8 cellular contexts compared by ENCODE assay signal in the genomic region with DNA sequence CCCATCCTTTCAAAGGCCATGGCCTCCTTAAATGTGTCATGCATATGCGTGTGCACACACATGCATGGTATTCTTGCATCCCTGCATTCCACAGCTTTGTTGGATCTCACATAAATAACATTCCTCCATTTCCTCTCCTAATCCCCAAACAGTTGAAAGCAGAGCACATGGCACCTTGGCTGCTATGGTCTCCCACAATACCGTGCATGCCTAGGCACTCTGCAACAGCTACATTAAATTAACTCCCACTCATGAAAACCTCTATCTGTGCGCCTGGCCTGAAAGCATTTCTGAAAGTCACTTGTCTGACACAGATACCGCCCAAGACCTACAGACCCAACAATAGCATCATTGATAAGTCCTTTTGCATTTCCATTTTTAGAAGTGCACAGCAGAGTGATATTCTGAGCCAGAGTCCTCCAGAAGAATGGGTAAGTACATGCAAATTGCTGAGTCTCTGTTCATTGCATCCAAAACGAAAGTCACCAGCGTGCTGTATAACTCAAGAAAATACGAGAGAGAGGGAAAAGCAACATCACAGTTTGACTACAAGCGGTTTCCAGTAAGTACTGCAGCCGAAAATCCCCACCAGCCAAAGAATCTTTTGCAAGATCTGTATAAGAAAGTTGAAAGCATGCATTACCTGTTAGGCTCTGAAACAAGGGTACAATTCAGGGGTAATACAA. TPM values are rescaled to one million over a fixed set of nuclear protein-coding genes. Genes with fewer than 3 reads are reported as not detected.
DNase-seq lines count a peak whose midpoint lies in the region; ATAC-seq, FAIRE-seq and TF ChIP-seq lines count a peak whose summit lies in the region.

No MANE protein-coding gene starts in this region.

- no peak overlapping the region for H2AFZ ChIP-seq in H1 (ENCODE audit: low read length)

- H2BK12ac ChIP-seq in H1 (ENCODE audit: low read depth, low read length), result no peak overlapping the region

- peak; percentile 67 for DNase-seq in GM10266 (ENCODE audit: extremely low spot score)
- DNase-seq in GM20000 (ENCODE audit: low spot score), result peak; percentile 70
- no peak for DNase-seq in H1 (ENCODE audit: low read depth in 1 of 2, low spot score in 2 of 2)
- DNase-seq in stimulated activated naive CD8-positive, alpha-beta T cell treated with anti-CD3 and anti-CD28 coated beads, Interleukin-15, amount 100 ng/mL, for 72 hours, result no peak
- DNase-seq in NCI-H1694 (lab: John Stamatoyannopoulos, UW), result no peak
- no peak for DNase-seq in DMS53 treated with DMSO at 0.1 percent for 48 hours (lab: John Stamatoyannopoulos, UW; ENCODE audit: unreplicated experiment)
- no peak for DNase-seq in NCI-H446 (lab: John Stamatoyannopoulos, UW)

- H3K4me3 Mint-ChIP-seq in stimulated activated naive CD8-positive, alpha-beta T cell treated with anti-CD3 and anti-CD28 coated beads, Interleukin-15, amount 100 ng/mL, for 72 hours, result peak overlapping the region; percentile 66 to 72

- no peak overlapping the region for H3K4me3 ChIP-seq in H1 (ENCODE audit: extremely low read depth in 1 of 4, insufficient read depth in 2 of 4, low read depth in 3 of 4, low read length in 4 of 4)

- no peaks in the 10 kb centered on the region for H3K23me2 ChIP-seq in H1 (ENCODE audit: low read depth, low read length)

- no peaks in the 10 kb centered on the region for H4K20me1 ChIP-seq in H1 (replicated peaks in 1 of 2; ENCODE audit: control insufficient read depth in 1 of 2, insufficient read depth in 2 of 2, low read length in 2 of 2)

- H3K9ac ChIP-seq in H1 (replicated peaks in 1 of 4; ENCODE audit: extremely low read depth in 1 of 4, low read depth in 3 of 4, low read length in 3 of 4), result no peak overlapping the region

- no peak for TF ChIP-seq RAD21 in H1 (IDR thresholded peaks at IDR 0.05 in 1 of 2, conservative IDR thresholded peaks at IDR 0.05 in 1 of 2; ENCODE audit: low read depth in 2 of 2, low read length in 2 of 2)

- peaks cover 0 to 3% (median 0%) of the 10 kb centered on the region in 4 experiments; a peak in 1 of 7 replicates for H3K4me1 ChIP-seq in H1 (replicated peaks in 1 of 4; ENCODE audit: control insufficient read depth in 3 of 4, insufficient read depth in 4 of 4, low read length in 3 of 4)

- H3K27me3 Mint-ChIP-seq in stimulated activated naive CD8-positive, alpha-beta T cell treated with anti-CD3 and anti-CD28 coated beads, Interleukin-15, amount 100 ng/mL, for 72 hours, result no peaks in the 10 kb centered on the region

- 79% methylated on average over 9 of the region's 9 CpGs; no CpG with 5 or more reads in 1 of the 2 experiments for WGBS in H1 (ENCODE audit: extremely low coverage in 1 of 2, insufficient coverage in 1 of 2, insufficient read length in 1 of 2, insufficient replicate concordance in 2 of 2, low coverage in 1 of 2, low lambda C conversion rate in 2 of 2, missing lambda C conversion rate in 1 of 2), 2 experiments

- H2BK20ac ChIP-seq in H1 (ENCODE audit: low read length), result no peak overlapping the region

- no peak overlapping the region for H2AK5ac ChIP-seq in H1 (ENCODE audit: low read depth, low read length)

- CTCF ChIA-PET in H1 (lab: Charles Lee; ENCODE audit: partially characterized antibody), result interaction anchor here (0.9 to 7.8 kb wide), 6 partner anchors 8 to 61 kb away, joined by 3 to 81 read pairs (median 24); no protein-coding TSS in a partner anchor

- no peak for FAIRE-seq in H1 (lab: Jason Lieb, UNC)

- no peaks in the 10 kb centered on the region for H3K79me1 ChIP-seq in H1 (ENCODE audit: low read depth, low read length)

- no peak overlapping the region for H3K18ac ChIP-seq in H1 (ENCODE audit: extremely low read depth, low read length)

- no peak overlapping the region for H3K14ac ChIP-seq in H1 (ENCODE audit: insufficient read length)

- TF ChIP-seq POLR2A in H1 (IDR thresholded peaks at IDR 0.05; ENCODE audit: control extremely low read depth in 1 of 2, low read depth in 2 of 2, low read length in 2 of 2), result no peak

- POLR2A ChIA-PET in H1 (lab: Charles Lee; ENCODE audit: partially characterized antibody), result interaction anchor here (1.4 kb wide), 1 partner anchor 30 kb away, joined by 4 read pairs; no protein-coding TSS in a partner anchor

- H2BK5ac ChIP-seq in H1 (ENCODE audit: low read depth, low read length), result no peak overlapping the region

- no peak for TF ChIP-seq EP300 in H1 (IDR thresholded peaks at IDR 0.05; ENCODE audit: borderline replicate concordance in 1 of 2, low read depth in 2 of 2, low read length in 2 of 2)

- H3K4ac ChIP-seq in H1 (replicated peaks; ENCODE audit: insufficient read length, low read depth, low read length), result no peak overlapping the region

- no peaks in the 10 kb centered on the region; a peak in 1 of 7 replicates for H3K27me3 ChIP-seq in H1 (replicated peaks in 1 of 4; ENCODE audit: control insufficient read depth in 3 of 4, extremely low read depth in 1 of 4, insufficient read depth in 3 of 4, low read length in 3 of 4)

- no peak overlapping the region for H4K91ac ChIP-seq in H1 (replicated peaks; ENCODE audit: insufficient read length, low read length)

- peaks cover 100% of the 10 kb centered on the region for H3K4me1 Mint-ChIP-seq in stimulated activated naive CD8-positive, alpha-beta T cell treated with anti-CD3 and anti-CD28 coated beads, Interleukin-15, amount 100 ng/mL, for 72 hours

- TF ChIP-seq CTCF in GM10266 (IDR thresholded peaks at IDR 0.05; ENCODE audit: control insufficient read depth, insufficient read depth, low read depth, missing control alignments), result no peak
- no peak for TF ChIP-seq CTCF in GM20000 (IDR thresholded peaks at IDR 0.05; ENCODE audit: extremely low read depth, missing control alignments)
- TF ChIP-seq CTCF in H1 (IDR thresholded peaks at IDR 0.05; ENCODE audit: control extremely low read depth in 1 of 3, insufficient read depth in 1 of 3, low read depth in 1 of 3, low read length in 3 of 3), result no peak

- no peak overlapping the region for H2BK120ac ChIP-seq in H1 (replicated peaks; ENCODE audit: low read depth, low read length)

- peak; percentile 65 for ATAC-seq in HG03460 (IDR thresholded peaks at IDR 0.05; ENCODE audit: unreplicated experiment)
- ATAC-seq in stimulated activated naive CD8-positive, alpha-beta T cell treated with anti-CD3 and anti-CD28 coated beads, Interleukin-15, amount 100 ng/mL, for 72 hours, result peak; percentile 7

- H3K9me3 Mint-ChIP-seq in stimulated activated naive CD8-positive, alpha-beta T cell treated with anti-CD3 and anti-CD28 coated beads, Interleukin-15, amount 100 ng/mL, for 72 hours, result peaks cover 7 to 18% of the 10 kb centered on the region in 2 donors

- no peaks in the 10 kb centered on the region for H3K79me2 ChIP-seq in H1 (ENCODE audit: control insufficient read depth in 1 of 2, insufficient read depth in 2 of 2, low read length in 2 of 2)

- no peak overlapping the region for H4K8ac ChIP-seq in H1 (ENCODE audit: extremely low read depth, insufficient read depth, low read length)

- H3K9me3 ChIP-seq in H1 (ENCODE audit: insufficient read depth in 2 of 2, low read depth in 1 of 2, low read length in 1 of 2), result no peaks in the 10 kb centered on the region

- H3K27ac ChIP-seq in H1 (ENCODE audit: low read depth, low read length), result no peak overlapping the region; the same call in 1 of the 2 replicates

- H3K23ac ChIP-seq in H1 (ENCODE audit: insufficient read length), result no peak overlapping the region

- no peak overlapping the region for H2BK15ac ChIP-seq in H1 (ENCODE audit: low read length)

- no peaks in the 10 kb centered on the region for H3K36me3 ChIP-seq in H1 (ENCODE audit: control insufficient read depth in 2 of 4, insufficient read depth in 4 of 4, low read length in 3 of 4)

- no peak overlapping the region for H4K5ac ChIP-seq in H1 (ENCODE audit: insufficient read length, low read depth, low read length)

- peak overlapping the region; percentile 87 to 96 for H3K27ac Mint-ChIP-seq in stimulated activated naive CD8-positive, alpha-beta T cell treated with anti-CD3 and anti-CD28 coated beads, Interleukin-15, amount 100 ng/mL, for 72 hours

- no peak overlapping the region for H3K4me2 ChIP-seq in H1 (ENCODE audit: insufficient read depth in 1 of 2, low read depth in 2 of 2, low read length in 2 of 2)

- H3K56ac ChIP-seq in H1 (replicated peaks; ENCODE audit: insufficient read length, low read depth, low read length), result no peak overlapping the region

RNA-seq across cellular contexts. Expression of gene ASB2, which starts 0.4 kb away (rescaled TPM):
- 0.77 and 1.0 TPM in 2 replicates for total RNA-seq in H1 (2021; fragmentation: NEBNext Ultra II Directional; extraction: Animal tissue kit (Norgen Biotek cat#: 25700))
- 2.1 and 3.2 TPM in 2 replicates for polyA plus RNA-seq in H1 (2011; rRNA removed)
- polyA plus RNA-seq in H1 (2011; cell fraction: cytosol; rRNA removed), result 1.3 TPM
- polyA plus RNA-seq in H1 (2011; cell fraction: nucleus; rRNA removed), result 0.91 TPM
- polyA plus RNA-seq in H1 (2012, experiment 1 of 2), result 0.37 to 0.97 TPM (median 0.77 TPM) in 4 replicates
- polyA plus RNA-seq in H1 (2012, experiment 2 of 2), result 0.47 TPM
- polyA plus RNA-seq in H1 (2013, experiment 1 of 2), result 0.83 TPM
- polyA plus RNA-seq in H1 (2013, experiment 2 of 2), result 1.2 TPM
- polyA minus RNA-seq in H1 (2011; rRNA and poly(A)+ RNA removed), result 1.2 and 2.1 TPM in 2 replicates
- polyA minus RNA-seq in H1 (2011; cell fraction: cytosol; rRNA and poly(A)+ RNA removed), result 3.7 TPM
- polyA minus RNA-seq in H1 (2011; cell fraction: nucleus; rRNA and poly(A)+ RNA removed), result 1.9 TPM

RNA-seq across cellular contexts. Expression of gene CCDC197, which starts 21.2 kb away (rescaled TPM):
- total RNA-seq in H1 (2021; fragmentation: NEBNext Ultra II Directional; extraction: Animal tissue kit (Norgen Biotek cat#: 25700)), result not detected in 2 replicates
- polyA plus RNA-seq in H1 (2011; rRNA removed), result not detected in 2 replicates
- polyA plus RNA-seq in H1 (2011; cell fraction: cytosol; rRNA removed), result not detected
- not detected for polyA plus RNA-seq in H1 (2011; cell fraction: nucleus; rRNA removed)
- not detected in 4 replicates for polyA plus RNA-seq in H1 (2012, experiment 1 of 2)
- not detected for polyA plus RNA-seq in H1 (2012, experiment 2 of 2)
- not detected for polyA plus RNA-seq in H1 (2013, experiment 1 of 2)
- polyA plus RNA-seq in H1 (2013, experiment 2 of 2), result not detected
- not detected in 2 replicates for polyA minus RNA-seq in H1 (2011; rRNA and poly(A)+ RNA removed)
- not detected for polyA minus RNA-seq in H1 (2011; cell fraction: cytosol; rRNA and poly(A)+ RNA removed)
- not detected for polyA minus RNA-seq in H1 (2011; cell fraction: nucleus; rRNA and poly(A)+ RNA removed)

RNA-seq across cellular contexts. Expression of gene FAM181A, which starts 48.8 kb away (rescaled TPM):
- total RNA-seq in H1 (2021; fragmentation: NEBNext Ultra II Directional; extraction: Animal tissue kit (Norgen Biotek cat#: 25700)), result not detected in 2 replicates
- polyA plus RNA-seq in H1 (2011; rRNA removed), result not detected in 2 replicates
- polyA plus RNA-seq in H1 (2011; cell fraction: cytosol; rRNA removed), result not detected
- not detected for polyA plus RNA-seq in H1 (2011; cell fraction: nucleus; rRNA removed)
- not detected in 4 replicates for polyA plus RNA-seq in H1 (2012, experiment 1 of 2)
- not detected for polyA plus RNA-seq in H1 (2012, experiment 2 of 2)
- polyA plus RNA-seq in H1 (2013, experiment 1 of 2), result not detected
- polyA plus RNA-seq in H1 (2013, experiment 2 of 2), result not detected
- polyA minus RNA-seq in H1 (2011; rRNA and poly(A)+ RNA removed), result not detected in 2 replicates
- polyA minus RNA-seq in H1 (2011; cell fraction: cytosol; rRNA and poly(A)+ RNA removed), result not detected
- not detected for polyA minus RNA-seq in H1 (2011; cell fraction: nucleus; rRNA and poly(A)+ RNA removed)

RNA-seq across cellular contexts. Expression of gene OTUB2, which starts 50.2 kb away (rescaled TPM):
- total RNA-seq in H1 (2021; fragmentation: NEBNext Ultra II Directional; extraction: Animal tissue kit (Norgen Biotek cat#: 25700)), result 4.1 and 4.2 TPM in 2 replicates
- polyA plus RNA-seq in H1 (2011; rRNA removed), result 2.2 and 2.6 TPM in 2 replicates
- 2.1 TPM for polyA plus RNA-seq in H1 (2011; cell fraction: cytosol; rRNA removed)
- polyA plus RNA-seq in H1 (2011; cell fraction: nucleus; rRNA removed), result 3.1 TPM
- polyA plus RNA-seq in H1 (2012, experiment 1 of 2), result 2.8 to 4.1 TPM (median 3.5 TPM) in 4 replicates
- polyA plus RNA-seq in H1 (2012, experiment 2 of 2), result 5.0 TPM
- polyA plus RNA-seq in H1 (2013, experiment 1 of 2), result 2.3 TPM
- 2.1 TPM for polyA plus RNA-seq in H1 (2013, experiment 2 of 2)
- polyA minus RNA-seq in H1 (2011; rRNA and poly(A)+ RNA removed), result 7.9 and 8.0 TPM in 2 replicates
- 4.5 TPM for polyA minus RNA-seq in H1 (2011; cell fraction: cytosol; rRNA and poly(A)+ RNA removed)
- 5.9 TPM for polyA minus RNA-seq in H1 (2011; cell fraction: nucleus; rRNA and poly(A)+ RNA removed)

Comparison
In these comparisons a context has a peak if more than half of its experiments do, and no peak if none do; other contexts are left out.
1. DNase-seq: peak in GM10266 (single experiment) and GM20000 (single experiment); none in H1 (0 of 2), stimulated activated naive CD8-positive, alpha-beta T cell treated with anti-CD3 and anti-CD28 coated beads, Interleukin-15, amount 100 ng/mL, for 72 hours (0 of 2), NCI-H1694 (single experiment), DMS53 treated with DMSO at 0.1 percent for 48 hours (single experiment) and NCI-H446 (0 of 2).